Comparison of ENCODE assay signal across 10 cellular contexts in the genomic region with DNA sequence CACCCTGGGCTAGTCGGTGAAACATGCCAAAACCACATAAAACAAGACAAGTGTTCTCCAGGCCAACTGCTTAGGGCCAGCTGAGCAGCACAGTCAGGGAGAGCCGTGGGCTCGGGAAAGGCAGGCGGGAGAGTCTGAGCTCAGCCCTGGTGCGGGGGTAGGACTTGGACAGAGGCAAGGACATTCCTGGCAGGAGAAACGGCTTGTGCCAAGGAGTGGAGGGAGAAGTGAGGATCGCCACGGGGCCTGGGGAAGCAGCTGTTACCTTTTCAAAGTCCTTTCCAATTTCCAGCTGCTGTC. TPM values are rescaled to one million over a fixed set of nuclear protein-coding genes. Genes with fewer than 3 reads are reported as not detected.
DNase-seq lines count a peak whose midpoint lies in the region; ATAC-seq and TF ChIP-seq lines count a peak whose summit lies in the region.
"Had no signal": no experiment of that assay in that cellular context is flagged by ENCODE, and none has a peak within 500 bp of the region (broad histone marks: within the 10 kb centered on the region; RNA-seq: fewer than 3 reads in every experiment).

No MANE protein-coding gene starts in this region.

- WGBS in lower leg skin, 2 donors, result 1 to 9% methylated on average over 8 of the region's 8 CpGs

- no peak overlapping the region for H3K4me3 ChIP-seq in astrocyte of the cerebellum (ENCODE audit: low read depth, low read length)
- peak overlapping the region; percentile 57 to 71 for H3K4me3 ChIP-seq in right atrium auricular region
- H3K4me3 ChIP-seq in lower leg skin (ENCODE audit: low read depth, poor library complexity, severe bottlenecking), result no peak overlapping the region

- intact Hi-C loops in lower leg skin (cut with DNase I; ENCODE audit: low total_unique reads), result no loop called here

- H3K4me1 ChIP-seq in right atrium auricular region, result peaks cover 0 to 87% of the 10 kb centered on the region in 2 donors

- no peak overlapping the region for H3K4me3 Mint-ChIP-seq in stimulated activated effector memory CD8-positive, alpha-beta T cell treated with anti-CD3 and anti-CD28 coated beads, Interleukin-12 subunit alpha, Interleukin-12 subunit beta, amount 100 ng/mL, for 72 hours
- H3K4me3 Mint-ChIP-seq: activated T-helper 17 cell treated with anti-CD3 and anti-CD28 coated beads, Interleukin-2, amount 50 U/mL, for 72 hours had no signal

- H3K27ac Mint-ChIP-seq in stimulated activated effector memory CD8-positive, alpha-beta T cell treated with anti-CD3 and anti-CD28 coated beads, Interleukin-12 subunit alpha, Interleukin-12 subunit beta, amount 100 ng/mL, for 72 hours, result peak overlapping the region; percentile 50
- H3K27ac Mint-ChIP-seq: activated T-helper 17 cell treated with anti-CD3 and anti-CD28 coated beads, Interleukin-2, amount 50 U/mL, for 72 hours had no signal

- TF ChIP-seq CTCF in astrocyte of the cerebellum (IDR thresholded peaks at IDR 0.05; ENCODE audit: low read depth, low read length, missing control alignments) (no peak), right atrium auricular region (IDR thresholded peaks at IDR 0.05) (no peak), lower leg skin (IDR thresholded peaks at IDR 0.05) (no peak), GM20000 (IDR thresholded peaks at IDR 0.05; ENCODE audit: extremely low read depth, missing control alignments) (no peak)

- in situ Hi-C loops in astrocyte of the cerebellum (cut with HindIII; ENCODE audit: low sequenced_read_pairs), result no loop called here

- DNase-seq in GM03348 (ENCODE audit: low spot score) (peak; percentile 90), astrocyte of the cerebellum (ENCODE audit: low read depth) (peak; percentile 83), right atrium auricular region (ENCODE audit: low spot score) (no peak), lower leg skin (ENCODE audit: low spot score in 2 of 2) (no peak), NCI-H526 treated with DMSO at 0.1 percent for 48 hours (lab: John Stamatoyannopoulos, UW) (no peak), NCI-H2081 treated with DMSO at 0.1 percent for 48 hours (lab: John Stamatoyannopoulos, UW) (no peak), GM20000 (ENCODE audit: low spot score) (no peak)
- no peak for DNase-seq in stimulated activated effector memory CD8-positive, alpha-beta T cell treated with anti-CD3 and anti-CD28 coated beads, Interleukin-12 subunit alpha, Interleukin-12 subunit beta, amount 100 ng/mL, for 72 hours (ENCODE audit: low spot score in 2 of 2)

- TF ChIP-seq POLR2A in lower leg skin (IDR thresholded peaks at IDR 0.05), result no peak

- peaks cover 15% of the 10 kb centered on the region for H3K4me1 Mint-ChIP-seq in stimulated activated effector memory CD8-positive, alpha-beta T cell treated with anti-CD3 and anti-CD28 coated beads, Interleukin-12 subunit alpha, Interleukin-12 subunit beta, amount 100 ng/mL, for 72 hours

- peak overlapping the region; percentile 78 to 83 for H3K27ac ChIP-seq in right atrium auricular region
- H3K27ac ChIP-seq: KMS-11 had no signal

- no peaks in the 10 kb centered on the region for H3K9me3 Mint-ChIP-seq in stimulated activated effector memory CD8-positive, alpha-beta T cell treated with anti-CD3 and anti-CD28 coated beads, Interleukin-12 subunit alpha, Interleukin-12 subunit beta, amount 100 ng/mL, for 72 hours
- H3K9me3 Mint-ChIP-seq: activated T-helper 17 cell treated with anti-CD3 and anti-CD28 coated beads, Interleukin-2, amount 50 U/mL, for 72 hours had no signal

- H3K36me3 Mint-ChIP-seq in stimulated activated effector memory CD8-positive, alpha-beta T cell treated with anti-CD3 and anti-CD28 coated beads, Interleukin-12 subunit alpha, Interleukin-12 subunit beta, amount 100 ng/mL, for 72 hours, result no peaks in the 10 kb centered on the region

- ATAC-seq in stimulated activated effector memory CD8-positive, alpha-beta T cell treated with anti-CD3 and anti-CD28 coated beads, Interleukin-12 subunit alpha, Interleukin-12 subunit beta, amount 100 ng/mL, for 72 hours, result no peak
- ATAC-seq: activated T-helper 17 cell treated with anti-CD3 and anti-CD28 coated beads, Interleukin-2, amount 50 U/mL, for 72 hours had no signal

- H3K27me3 ChIP-seq in right atrium auricular region, result no peaks in the 10 kb centered on the region

- H3K9me3 ChIP-seq in right atrium auricular region, result no peaks in the 10 kb centered on the region

- H3K36me3 ChIP-seq in right atrium auricular region, result peaks cover 24% of the 10 kb centered on the region

RNA-seq across cellular contexts. Expression of a gene that starts 4.2 kb away (rescaled TPM):
- total RNA-seq in right atrium auricular region, result 100 to 1,000 TPM; 138 to 149 TPM
- 10 to 100 TPM in 3 of 4 donors, 1 to 10 TPM in 1; 5.6 to 96.2 (median 32.4) TPM for total RNA-seq in lower leg skin
- total RNA-seq: activated T-helper 17 cell treated with anti-CD3 and anti-CD28 coated beads, Interleukin-2, amount 50 U/mL, for 72 hours had no signal

RNA-seq across cellular contexts. Expression of a gene that starts 51.5 kb away (rescaled TPM):
- total RNA-seq in right atrium auricular region, result 10 to 100 TPM in 1 of 2 donors, 1 to 10 TPM in 1; 9.4 to 14.7 TPM
- total RNA-seq in lower leg skin, result 10 to 100 TPM in 3 of 4 donors, 1 to 10 TPM in 1; 7.7 to 19.5 (median 14.6) TPM

Comparison
In these comparisons a context has a peak if more than half of its experiments do, and no peak if none do; other contexts are left out.
1. DNase-seq: peak in GM03348 (single experiment) and astrocyte of the cerebellum (single experiment); none in right atrium auricular region (single experiment), stimulated activated effector memory CD8-positive, alpha-beta T cell treated with anti-CD3 and anti-CD28 coated beads, Interleukin-12 subunit alpha, Interleukin-12 subunit beta, amount 100 ng/mL, for 72 hours (0 of 2), lower leg skin (0 of 2), NCI-H526 treated with DMSO at 0.1 percent for 48 hours (single experiment), NCI-H2081 treated with DMSO at 0.1 percent for 48 hours (single experiment) and GM20000 (single experiment).
2. H3K4me3 ChIP-seq: peak in right atrium auricular region (2 of 2); none in astrocyte of the cerebellum (single experiment) and lower leg skin (single experiment).